8 cellular contexts compared by ENCODE assay signal in genomic region chr9:6646028-6646636, GRCh38. TPM values are rescaled to one million over a fixed set of nuclear protein-coding genes. Genes with fewer than 3 reads are reported as not detected.
DNase-seq lines count a peak whose midpoint lies in the region; ATAC-seq and TF ChIP-seq lines count a peak whose summit lies in the region.

No MANE protein-coding gene starts in this region.

- no peak for TF ChIP-seq POLR2A in adrenal gland (IDR thresholded peaks at IDR 0.05)

- H3K9me3 ChIP-seq in A673 (ENCODE audit: low read depth, low read length, poor library complexity, severe bottlenecking) (no peaks in the 10 kb centered on the region), iPS DF 6.9 (ENCODE audit: control insufficient read depth, insufficient read depth, low read length) (no peaks in the 10 kb centered on the region), adrenal gland (replicated peaks in 1 of 3) (no peaks in the 10 kb centered on the region)

- ATAC-seq in GM21576 (IDR thresholded peaks at IDR 0.05; ENCODE audit: unreplicated experiment), result peak; percentile 25
- ATAC-seq in HG03139 (IDR thresholded peaks at IDR 0.05; ENCODE audit: unreplicated experiment), result no peak

- no peaks in the 10 kb centered on the region for H3K36me3 ChIP-seq in A673 (ENCODE audit: insufficient read depth, low read length, poor library complexity, severe bottlenecking)
- H3K36me3 ChIP-seq in iPS DF 6.9 (ENCODE audit: control insufficient read depth, insufficient read depth, low read length), result no peaks in the 10 kb centered on the region
- H3K36me3 ChIP-seq in adrenal gland (replicated peaks in 1 of 2), result no peaks in the 10 kb centered on the region

- DNase-seq in A673 (ENCODE audit: low spot score) (no peak), iPS DF 6.9 (ENCODE audit: low read depth, low spot score) (no peak), midbrain (lab: John Stamatoyannopoulos, UW) (no peak), adrenal gland (no peak)
- no peak for DNase-seq in activated CD4-positive, alpha-beta T cell treated with anti-CD3 and anti-CD28 coated beads, Interleukin-2, amount 10 ng/mL, durations not matched to agents 24 days and 14 days
- DNase-seq in stimulated activated CD4-positive, alpha-beta T cell treated with anti-CD3 and anti-CD28 coated beads, Interleukin-1b, Interleukin-23, amount 100 ng/mL, for 48 hours, result peak; percentile 34

- no peaks in the 10 kb centered on the region for H3K9me3 Mint-ChIP-seq in activated CD4-positive, alpha-beta T cell treated with anti-CD3 and anti-CD28 coated beads, Interleukin-2, amount 10 ng/mL, durations not matched to agents 24 days and 14 days

- H3K4me3 ChIP-seq in A673 (ENCODE audit: low read depth, low read length, poor library complexity, severe bottlenecking), result peak overlapping the region; percentile 39
- peak overlapping the region; percentile 46; the same call in 1 of the 2 replicates for H3K4me3 ChIP-seq in iPS DF 6.9 (ENCODE audit: low read length)
- peak overlapping the region in 1 of 4 donors; percentile 57 for H3K4me3 ChIP-seq in adrenal gland

- peak overlapping the region; percentile 84 for H3K4me3 Mint-ChIP-seq in activated CD4-positive, alpha-beta T cell treated with anti-CD3 and anti-CD28 coated beads, Interleukin-2, amount 10 ng/mL, durations not matched to agents 24 days and 14 days

- CTCF ChIA-PET in A673 (lab: Charles Lee), result no interaction called here

- peaks cover 4% of the 10 kb centered on the region for H3K4me1 ChIP-seq in A673 (ENCODE audit: insufficient read depth, low read length, poor library complexity, severe bottlenecking)
- peaks cover 1% of the 10 kb centered on the region; the same call in 1 of the 2 replicates for H3K4me1 ChIP-seq in iPS DF 6.9 (ENCODE audit: control insufficient read depth, insufficient read depth, low read length)
- peaks cover 7 to 10% of the 10 kb centered on the region in 2 donors for H3K4me1 ChIP-seq in adrenal gland (replicated peaks in 1 of 2)

- intact Hi-C loops in A673 (cut with micrococcal nuclease; ENCODE audit: unreplicated experiment) (no loop called here), adrenal gland (cut with DNase I) (no loop called here)
- intact Hi-C loops in activated CD4-positive, alpha-beta T cell treated with anti-CD3 and anti-CD28 coated beads, Interleukin-2, amount 10 ng/mL, durations not matched to agents 24 days and 14 days (cut with micrococcal nuclease), result no loop called here

- no peak overlapping the region for H3K27ac Mint-ChIP-seq in activated CD4-positive, alpha-beta T cell treated with anti-CD3 and anti-CD28 coated beads, Interleukin-2, amount 10 ng/mL, durations not matched to agents 24 days and 14 days

- no peak for TF ChIP-seq CTCF in A673 (conservative IDR thresholded peaks at IDR 0.05; ENCODE audit: low read depth, low read length)
- TF ChIP-seq CTCF in adrenal gland (IDR thresholded peaks at IDR 0.05), result no peak

- no TSS peak for BruUV-seq in A673 (replicated peaks; lab: Mats Ljungman, UMichigan)

- H3K27me3 Mint-ChIP-seq in activated CD4-positive, alpha-beta T cell treated with anti-CD3 and anti-CD28 coated beads, Interleukin-2, amount 10 ng/mL, durations not matched to agents 24 days and 14 days, result peaks cover 58% of the 10 kb centered on the region

- no peaks in the 10 kb centered on the region for H3K36me3 Mint-ChIP-seq in activated CD4-positive, alpha-beta T cell treated with anti-CD3 and anti-CD28 coated beads, Interleukin-2, amount 10 ng/mL, durations not matched to agents 24 days and 14 days (ENCODE audit: low read depth)

- H3K27ac ChIP-seq in A673 (ENCODE audit: low read depth, low read length, poor library complexity, severe bottlenecking) (no peak overlapping the region), iPS DF 6.9 (ENCODE audit: low read length) (no peak overlapping the region), adrenal gland (no peak overlapping the region)

- POLR2A ChIA-PET in A673 (lab: Charles Lee; ENCODE audit: low non-redundant PET), result no interaction called here

- WGBS in iPS DF 6.9 (ENCODE audit: insufficient coverage, insufficient read length), result no CpG with 5 or more reads among the region's 18 CpGs
- WGBS in adrenal gland, 4 donors, result 17 to 33% (median 30%) methylated on average over 18 of the region's 18 CpGs

- peaks cover 19% of the 10 kb centered on the region for H3K4me1 Mint-ChIP-seq in activated CD4-positive, alpha-beta T cell treated with anti-CD3 and anti-CD28 coated beads, Interleukin-2, amount 10 ng/mL, durations not matched to agents 24 days and 14 days

- H3K27me3 ChIP-seq in A673 (replicated peaks; ENCODE audit: insufficient read depth, low read depth, low read length, poor library complexity) (peaks cover 68% of the 10 kb centered on the region), iPS DF 6.9 (ENCODE audit: control insufficient read depth, insufficient read depth, low read length) (no peaks in the 10 kb centered on the region), adrenal gland (peaks cover 55% of the 10 kb centered on the region)

RNA-seq across cellular contexts. Expression of gene GLDC, which starts 0.6 kb away (rescaled TPM):
- total RNA-seq in A673 (2021) (0.32 and 1.4 TPM in 2 replicates), adrenal gland (1 to 10 TPM in 1 of 8 donors, under 1 TPM in 5, not detected in 2; 0.14 to 1.3 (median 0.68) TPM)
- total RNA-seq in activated CD4-positive, alpha-beta T cell treated with anti-CD3 and anti-CD28 coated beads, Interleukin-2, amount 10 ng/mL, durations not matched to agents 24 days and 14 days, result 0.73 and 1.1 TPM in 2 replicates
- polyA plus RNA-seq in adrenal gland, result under 1 TPM; 0.16 to 0.27 (median 0.16) TPM
